ENCODE assay signal across 24 cellular contexts in the genomic region with DNA sequence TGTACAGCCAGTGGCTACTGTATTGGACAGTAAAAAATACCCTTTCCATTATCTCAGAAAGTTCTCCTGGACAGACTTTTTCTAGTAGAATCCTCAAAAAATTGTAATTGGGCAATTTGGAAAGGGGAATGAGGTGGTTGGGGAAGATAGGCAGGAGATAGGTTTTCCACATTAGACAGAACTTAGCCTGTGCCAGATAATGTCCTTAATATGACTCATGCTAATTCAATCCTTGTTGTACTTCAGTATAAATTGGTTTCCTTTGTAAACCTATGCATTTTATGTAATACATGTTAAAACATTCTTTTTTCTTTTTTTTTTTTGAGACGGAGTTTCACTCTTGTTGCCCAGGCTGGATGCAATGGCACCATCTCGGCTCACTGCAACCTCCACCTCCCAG. TPM values are rescaled to one million over a fixed set of nuclear protein-coding genes. Genes with fewer than 3 reads are reported as not detected.
DNase-seq lines count a peak whose midpoint lies in the region; ATAC-seq, FAIRE-seq and TF ChIP-seq lines count a peak whose summit lies in the region.
"Had no signal": no experiment of that assay in that cellular context is flagged by ENCODE, and none has a peak within 500 bp of the region (broad histone marks: within the 10 kb centered on the region; RNA-seq: fewer than 3 reads in every experiment).

No MANE protein-coding gene starts in this region.

- no peaks in the 10 kb centered on the region for H3K9me1 ChIP-seq in endothelial cell of umbilical vein (replicated peaks; ENCODE audit: control insufficient read depth, extremely low read depth, insufficient read depth, low read length)

- H3K27me3 Mint-ChIP-seq in effector memory CD8-positive, alpha-beta T cell, result no peaks in the 10 kb centered on the region
- H3K27me3 Mint-ChIP-seq: activated CD4-positive, alpha-beta memory T cell treated with anti-CD3 and anti-CD28 coated beads for 36 hours; activated naive CD8-positive, alpha-beta T cell; T-helper 17 cell had no signal

- H3K27me3 ChIP-seq in endothelial cell of umbilical vein (ENCODE audit: control insufficient read depth in 2 of 2, insufficient read depth in 2 of 2, low read length in 2 of 2), result no peaks in the 10 kb centered on the region

- TF ChIP-seq POLR2A in endothelial cell of umbilical vein (IDR thresholded peaks at IDR 0.05; ENCODE audit: low read depth, low read length), result no peak

- dilution Hi-C loops in endothelial cell of umbilical vein (cut with MboI; ENCODE audit: extremely low pct_ligation_motif_present, low sequenced_read_pairs), result no loop called here

- intact Hi-C loops in endothelial cell of umbilical vein (cut with micrococcal nuclease), result loop anchor here (10.0 kb wide), 1 partner anchor 235 kb away; no protein-coding TSS in a partner anchor

- no peaks in the 10 kb centered on the region for H3K9me3 ChIP-seq in endothelial cell of umbilical vein (replicated peaks; ENCODE audit: control insufficient read depth, insufficient read depth, low read length)
- H3K9me3 ChIP-seq: left ventricle myocardium inferior had no signal

- H3K4me3 ChIP-seq in endothelial cell of umbilical vein (replicated peaks in 1 of 3; ENCODE audit: insufficient read depth in 1 of 3, low read depth in 1 of 3, low read length in 3 of 3), result no peak overlapping the region
- H3K4me3 ChIP-seq: GM12878, left ventricle myocardium inferior had no signal

- H3K4me3 Mint-ChIP-seq in effector memory CD8-positive, alpha-beta T cell, result no peak overlapping the region
- H3K4me3 Mint-ChIP-seq: activated CD4-positive, alpha-beta memory T cell treated with anti-CD3 and anti-CD28 coated beads for 36 hours; activated naive CD8-positive, alpha-beta T cell; T-helper 17 cell; WTC11 had no signal

- no peak overlapping the region for H2AFZ ChIP-seq in endothelial cell of umbilical vein (ENCODE audit: low read depth, low read length)

- H3K9ac ChIP-seq in endothelial cell of umbilical vein (replicated peaks; ENCODE audit: extremely low read depth, insufficient read depth, low read length), result no peak overlapping the region

- H3K36me3 Mint-ChIP-seq in effector memory CD8-positive, alpha-beta T cell (ENCODE audit: insufficient read depth), result peaks cover 22% of the 10 kb centered on the region
- H3K36me3 Mint-ChIP-seq: activated naive CD8-positive, alpha-beta T cell had no signal

- peaks cover 0 to 3% of the 10 kb centered on the region in 2 experiments for H3K36me3 ChIP-seq in endothelial cell of umbilical vein (ENCODE audit: control insufficient read depth in 2 of 2, extremely low read depth in 1 of 2, insufficient read depth in 2 of 2, low read length in 2 of 2)

- peaks cover 7% of the 10 kb centered on the region for H4K20me1 ChIP-seq in endothelial cell of umbilical vein (replicated peaks; ENCODE audit: control insufficient read depth, extremely low read depth, insufficient read depth, low read length)

- BruUV-seq in endothelial cell of umbilical vein (replicated peaks; lab: Mats Ljungman, UMichigan), result no TSS peak

- H3K27ac ChIP-seq in RWPE1 (peak overlapping the region; percentile 63), endothelial cell of umbilical vein (ENCODE audit: insufficient read depth, low read depth, low read length) (no peak overlapping the region)
- H3K27ac ChIP-seq: left ventricle myocardium inferior had no signal

- in situ Hi-C loops in Caki2 (cut with HindIII; ENCODE audit: low pct_unique_long_range_greater_than_20kb, low sequenced_read_pairs), result no loop called here

- POLR2A ChIA-PET in RWPE1 (lab: Yijun Ruan, JAX; ENCODE audit: low non-redundant PET), result no interaction called here
- POLR2A ChIA-PET in endothelial cell of umbilical vein (lab: Charles Lee), result no interaction called here

- peak overlapping the region in 1 of 2 donors; percentile 51 for H3K27ac Mint-ChIP-seq in effector memory CD8-positive, alpha-beta T cell
- H3K27ac Mint-ChIP-seq: activated CD4-positive, alpha-beta memory T cell treated with anti-CD3 and anti-CD28 coated beads for 36 hours; T-helper 17 cell; WTC11 had no signal

- no peak for FAIRE-seq in endothelial cell of umbilical vein (lab: Jason Lieb, UNC)
- FAIRE-seq: GM12878 had no signal

- TF ChIP-seq CTCF in RWPE1 (conservative IDR thresholded peaks at IDR 0.05; ENCODE audit: low read depth) (no peak), endothelial cell of umbilical vein (IDR thresholded peaks at IDR 0.05; ENCODE audit: extremely low read depth in 1 of 2, insufficient read depth in 1 of 2, low read depth in 1 of 2, low read length in 2 of 2) (no peak)

- peaks cover 19 to 34% of the 10 kb centered on the region in 2 donors for H3K4me1 Mint-ChIP-seq in effector memory CD8-positive, alpha-beta T cell (ENCODE audit: low read depth in 2 of 2)

- ATAC-seq in effector memory CD8-positive, alpha-beta T cell (replicated peaks), result no peak
- ATAC-seq: GM12878; right cardiac atrium; stimulated activated naive CD8-positive, alpha-beta T cell treated with anti-CD3 and anti-CD28 coated beads, Interleukin-15, Interleukin-2, amounts not matched to agents 100 U/mL and 50 U/mL, for 24 hours; T-helper 17 cell; WTC11 had no signal

- CTCF ChIA-PET in RWPE1 (lab: Yijun Ruan, JAX) (no interaction called here), endothelial cell of umbilical vein (lab: Charles Lee) (interaction anchor here (0.7 to 1.2 kb wide), 2 partner anchors 9 to 269 kb away, joined by 3 read pairs; partner anchors contain the start of gene EIF4E)

- H3K4me2 ChIP-seq in endothelial cell of umbilical vein (ENCODE audit: insufficient read depth, low read length), result no peak overlapping the region

- H3K79me2 ChIP-seq in endothelial cell of umbilical vein (ENCODE audit: control insufficient read depth, insufficient read depth, low read length), result peaks cover 98% of the 10 kb centered on the region

- DNase-seq in Caki2 (ENCODE audit: low read depth) (peak; percentile 18), RWPE1 (ENCODE audit: low spot score) (peak; percentile 42), endothelial cell of umbilical vein (ENCODE audit: low read depth, low spot score) (no peak), kidney tubule cell (ENCODE audit: low spot score) (peak; percentile 28), AML-193 (lab: John Stamatoyannopoulos, UW) (no peak), RPMI8226 (no peak)
- no peak for DNase-seq in effector memory CD8-positive, alpha-beta T cell
- DNase-seq in central memory CD4-positive, alpha-beta T cell, result no peak
- DNase-seq: activated CD4-positive, alpha-beta memory T cell treated with anti-CD3 and anti-CD28 coated beads for 36 hours; activated T-cell treated with anti-CD3 and anti-CD28 coated beads, Interleukin-2, amount 50 U/mL, for 48 hours; Calu3; GDM1; H7; left ventricle myocardium inferior; NCI-H2029; NCI-H510A; occipital lobe; right cardiac atrium; stimulated activated naive CD8-positive, alpha-beta T cell treated with anti-CD3 and anti-CD28 coated beads, Interleukin-15, Interleukin-2, amounts not matched to agents 100 U/mL and 50 U/mL, for 24 hours; T-helper 17 cell; trophoblast cell had no signal

- H3K4me1 ChIP-seq in endothelial cell of umbilical vein (ENCODE audit: control insufficient read depth, extremely low read depth, insufficient read depth, low read length), result peaks cover 21% of the 10 kb centered on the region

- no peaks in the 10 kb centered on the region for H3K9me3 Mint-ChIP-seq in effector memory CD8-positive, alpha-beta T cell
- H3K9me3 Mint-ChIP-seq: activated CD4-positive, alpha-beta memory T cell treated with anti-CD3 and anti-CD28 coated beads for 36 hours; WTC11 had no signal

TF ChIP-seq in endothelial cell of umbilical vein, 7 proteins besides CTCF, POLR2A, EP300 and RAD21:
- TF ChIP-seq JUN (IDR thresholded peaks at IDR 0.05; ENCODE audit: borderline replicate concordance, insufficient read depth, insufficient read length, low read depth) (peak; percentile 37), MAX (IDR thresholded peaks at IDR 0.05; ENCODE audit: insufficient read depth, insufficient read length) (no peak), FOS (IDR thresholded peaks at IDR 0.05; ENCODE audit: borderline replicate concordance, insufficient read depth, low read length) (peak; percentile 40)

RNA-seq across cellular contexts. Expression of gene EIF4E, which starts 8.9 kb away (rescaled TPM):
- 110 and 134 TPM in 2 replicates for total RNA-seq in Caki2 (2014; rRNA removed; shearing (Covaris generic); ENCODE audit: low replicate concordance)
- 103 and 107 TPM in 2 replicates for total RNA-seq in endothelial cell of umbilical vein
- polyA plus RNA-seq in endothelial cell of umbilical vein, result 22.1 and 40.3 TPM in 2 replicates
- polyA plus RNA-seq in endothelial cell of umbilical vein (2011; cell fraction: cytosol; rRNA removed), result 56.1 and 58.8 TPM in 2 replicates
- polyA plus RNA-seq in endothelial cell of umbilical vein (2011; cell fraction: nucleus; rRNA removed), result 40.2 and 59.3 TPM in 2 replicates
- polyA plus RNA-seq in endothelial cell of umbilical vein (2012), result 72.9 and 86.1 TPM in 2 replicates
- polyA minus RNA-seq in endothelial cell of umbilical vein, result 53.4 and 56.3 TPM in 2 replicates
- 43.3 TPM for polyA minus RNA-seq in endothelial cell of umbilical vein (2011; cell fraction: cytosol; rRNA and poly(A)+ RNA removed)
- 41.4 and 57.4 TPM in 2 replicates for polyA minus RNA-seq in endothelial cell of umbilical vein (2011; cell fraction: nucleus; rRNA and poly(A)+ RNA removed)

Comparison
In these comparisons a context has a peak if more than half of its experiments do, and no peak if none do; other contexts are left out.
1. DNase-seq: peak in Caki2 (single experiment), RWPE1 (single experiment) and kidney tubule cell (single experiment); none in endothelial cell of umbilical vein (single experiment), AML-193 (0 of 2), RPMI8226 (single experiment), effector memory CD8-positive, alpha-beta T cell (0 of 3) and central memory CD4-positive, alpha-beta T cell (single experiment).